ENCODE assay signal across 21 cellular contexts in the genomic region with DNA sequence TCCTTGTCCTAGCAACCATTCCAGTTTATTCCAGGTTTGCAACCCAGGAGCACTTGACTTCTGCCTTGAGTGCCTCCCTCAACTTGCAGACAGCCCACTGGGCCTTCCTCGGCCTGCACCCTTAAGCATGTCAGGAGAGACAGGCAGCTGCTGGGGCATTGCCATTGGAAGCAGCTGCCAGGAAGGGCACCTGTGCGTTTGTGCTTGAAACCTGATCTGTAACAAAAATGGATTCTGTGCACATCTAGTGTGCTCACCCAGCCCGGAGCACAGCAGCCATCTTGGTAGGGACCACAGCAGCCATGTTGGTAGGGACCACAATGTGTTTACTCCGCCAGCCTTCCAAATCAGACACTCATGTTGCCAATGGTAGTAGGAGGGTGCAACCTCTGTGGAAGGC. TPM values are rescaled to one million over a fixed set of nuclear protein-coding genes. Genes with fewer than 3 reads are reported as not detected.
DNase-seq lines count a peak whose midpoint lies in the region; FAIRE-seq and TF ChIP-seq lines count a peak whose summit lies in the region.
"Had no signal": no experiment of that assay in that cellular context is flagged by ENCODE, and none has a peak within 500 bp of the region (broad histone marks: within the 10 kb centered on the region; RNA-seq: fewer than 3 reads in every experiment).

No MANE protein-coding gene starts in this region.

- H3K9me3 ChIP-seq in uterus: no peaks in the 10 kb centered on the region
- H3K9me3 ChIP-seq: SJSA1 had no signal

- peak; percentile 46 for DNase-seq in DMS53 (lab: John Stamatoyannopoulos, UW)
- DNase-seq in DMS53 treated with DMSO at 0.1 percent for 48 hours (lab: John Stamatoyannopoulos, UW; ENCODE audit: unreplicated experiment): no peak
- peak; percentile 46 for DNase-seq in NCI-H2171 (lab: John Stamatoyannopoulos, UW)
- peak; percentile 13 for DNase-seq in SHP77 treated with DMSO at 0.1 percent for 48 hours (lab: John Stamatoyannopoulos, UW)
- no peak for DNase-seq in urothelium cell line (ENCODE audit: low spot score)
- DNase-seq in RWPE1 (ENCODE audit: low spot score): no peak
- DNase-seq in uterus: no peak
- DNase-seq in iPS-NIHi11 (ENCODE audit: low spot score): no peak
- DNase-seq: CD4-positive, CD25-positive, alpha-beta regulatory T cell; GDM1; HCEC 1CT; KBM-7; NCI-H146; NCI-H2227 treated with DMSO at 0.1 percent for 48 hours; NCI-H526 treated with DMSO at 0.1 percent for 48 hours; PC-3; SW 1271 had no signal

- H3K4me1 ChIP-seq in uterus: no peaks in the 10 kb centered on the region

- POLR2A ChIA-PET in RWPE1 (lab: Yijun Ruan, JAX; ENCODE audit: low non-redundant PET): no interaction called here

- H3K27ac ChIP-seq in RWPE1 (no peak overlapping the region), uterus (no peak overlapping the region)
- H3K27ac ChIP-seq: 22Rv1, SJSA1 had no signal

- H3K27me3 ChIP-seq in uterus: no peaks in the 10 kb centered on the region
- H3K27me3 ChIP-seq: SJSA1 had no signal

- peak; percentile 87 for FAIRE-seq in urothelium cell line (lab: Jason Lieb, UNC)
- FAIRE-seq: GM12891 had no signal

- TF ChIP-seq POLR2A in uterus (IDR thresholded peaks at IDR 0.05): no peak

- TF ChIP-seq CTCF in RWPE1 (conservative IDR thresholded peaks at IDR 0.05; ENCODE audit: low read depth): no peak
- no peak for TF ChIP-seq CTCF in uterus (IDR thresholded peaks at IDR 0.05)

- intact Hi-C loops in uterus (cut with DNase I; ENCODE audit: low total_unique reads): no loop called here

- no peaks in the 10 kb centered on the region for H3K36me3 ChIP-seq in uterus
- H3K36me3 ChIP-seq: SJSA1 had no signal

- CTCF ChIA-PET in RWPE1 (lab: Yijun Ruan, JAX): interaction anchor here (2.4 kb wide), 1 partner anchor 388 kb away, joined by 8 read pairs; no protein-coding TSS in a partner anchor

- no peak overlapping the region for H3K4me3 ChIP-seq in uterus
- H3K4me3 ChIP-seq: SJSA1 had no signal

RNA-seq across cellular contexts. Expression of a gene that starts 44.3 kb away (rescaled TPM):
- 10 to 100 TPM in 2 of 4 donors, 1 to 10 TPM in 2; 2.9 to 23.6 (median 12.9) TPM for total RNA-seq in uterus
- total RNA-seq: B cell; CD4-positive, CD25-positive, alpha-beta regulatory T cell had no signal

Comparison
In these comparisons a context has a peak if more than half of its experiments do, and no peak if none do; other contexts are left out.
1. DNase-seq: peak in DMS53 (single experiment), NCI-H2171 (single experiment) and SHP77 treated with DMSO at 0.1 percent for 48 hours (single experiment); none in DMS53 treated with DMSO at 0.1 percent for 48 hours (single experiment), urothelium cell line (single experiment), RWPE1 (single experiment), uterus (0 of 2) and iPS-NIHi11 (single experiment).